ENCODE assay signal across 16 cellular contexts in genomic region chr1:157269656-157270375, GRCh38.
DNase-seq lines count a peak whose midpoint lies in the region; ATAC-seq and TF ChIP-seq lines count a peak whose summit lies in the region.
"Had no signal": no experiment of that assay in that cellular context is flagged by ENCODE, and none has a peak within 500 bp of the region (broad histone marks: within the 10 kb centered on the region; RNA-seq: fewer than 3 reads in every experiment).

No MANE protein-coding gene starts in this region.

- no peak overlapping the region for H3K4me3 Mint-ChIP-seq in osteocyte (ENCODE audit: unreplicated experiment)
- no peak overlapping the region for H3K4me3 Mint-ChIP-seq in stimulated activated naive CD8-positive, alpha-beta T cell treated with anti-CD3 and anti-CD28 coated beads, Interleukin-15, amount 100 ng/mL, for 72 hours
- H3K4me3 Mint-ChIP-seq: activated T-cell treated with anti-CD3 and anti-CD28 coated beads, Interleukin-2, amount 50 U/mL, for 24 hours had no signal

- no peaks in the 10 kb centered on the region for H3K27me3 ChIP-seq in upper lobe of left lung

- H3K9me3 ChIP-seq in mucosa of descending colon (no peaks in the 10 kb centered on the region), upper lobe of left lung (no peaks in the 10 kb centered on the region)
- H3K9me3 ChIP-seq: left ventricle myocardium inferior, neutrophil had no signal

- H3K4me1 Mint-ChIP-seq in osteocyte (ENCODE audit: unreplicated experiment), result no peaks in the 10 kb centered on the region
- no peaks in the 10 kb centered on the region for H3K4me1 Mint-ChIP-seq in stimulated activated naive CD8-positive, alpha-beta T cell treated with anti-CD3 and anti-CD28 coated beads, Interleukin-15, amount 100 ng/mL, for 72 hours

- intact Hi-C loops in mucosa of descending colon (cut with DNase I, micrococcal nuclease), result no loop called here

- DNase-seq in mucosa of descending colon, result no peak
- DNase-seq in upper lobe of left lung, result no peak
- DNase-seq in osteocyte (ENCODE audit: extremely low spot score, unreplicated experiment), result no peak
- DNase-seq in NCI-H2081 (lab: John Stamatoyannopoulos, UW), result no peak
- no peak for DNase-seq in stimulated activated naive CD8-positive, alpha-beta T cell treated with anti-CD3 and anti-CD28 coated beads, Interleukin-15, amount 100 ng/mL, for 72 hours
- DNase-seq: activated T-cell treated with anti-CD3 and anti-CD28 coated beads, Interleukin-2, amount 50 U/mL, for 24 hours; anterior cingulate cortex; GOT3; head of caudate nucleus; left ventricle myocardium inferior; NCI-H1436; PC-3 had no signal

- no peak overlapping the region for H3K27ac Mint-ChIP-seq in osteocyte (ENCODE audit: unreplicated experiment)
- H3K27ac Mint-ChIP-seq in stimulated activated naive CD8-positive, alpha-beta T cell treated with anti-CD3 and anti-CD28 coated beads, Interleukin-15, amount 100 ng/mL, for 72 hours, result no peak overlapping the region
- H3K27ac Mint-ChIP-seq: activated T-cell treated with anti-CD3 and anti-CD28 coated beads, Interleukin-2, amount 50 U/mL, for 24 hours had no signal

- H3K36me3 Mint-ChIP-seq in osteocyte (ENCODE audit: unreplicated experiment), result no peaks in the 10 kb centered on the region

- TF ChIP-seq POLR2A in upper lobe of left lung (IDR thresholded peaks at IDR 0.05), result no peak

- H3K36me3 ChIP-seq in mucosa of descending colon (ENCODE audit: low read depth) (no peaks in the 10 kb centered on the region), upper lobe of left lung (no peaks in the 10 kb centered on the region)
- H3K36me3 ChIP-seq: left ventricle myocardium inferior, neutrophil had no signal

- H3K27me3 Mint-ChIP-seq in osteocyte (ENCODE audit: unreplicated experiment), result peaks cover 14% of the 10 kb centered on the region
- peaks cover 47% of the 10 kb centered on the region for H3K27me3 Mint-ChIP-seq in stimulated activated naive CD8-positive, alpha-beta T cell treated with anti-CD3 and anti-CD28 coated beads, Interleukin-15, amount 100 ng/mL, for 72 hours

- ATAC-seq in GM18858 (IDR thresholded peaks at IDR 0.05; ENCODE audit: unreplicated experiment) (peak; percentile 71), GM21529 (IDR thresholded peaks at IDR 0.05; ENCODE audit: unreplicated experiment) (peak; percentile 84), HG03571 (IDR thresholded peaks at IDR 0.05; ENCODE audit: unreplicated experiment) (peak; percentile 76), mucosa of descending colon (peak; percentile 25), upper lobe of left lung (ENCODE audit: low FRiP score in 2 of 2) (no peak)
- no peak for ATAC-seq in stimulated activated naive CD8-positive, alpha-beta T cell treated with anti-CD3 and anti-CD28 coated beads, Interleukin-15, amount 100 ng/mL, for 72 hours
- ATAC-seq: PC-3 had no signal

- no peaks in the 10 kb centered on the region for H3K4me1 ChIP-seq in mucosa of descending colon (ENCODE audit: low read depth)
- no peaks in the 10 kb centered on the region for H3K4me1 ChIP-seq in upper lobe of left lung
- H3K4me1 ChIP-seq: left ventricle myocardium inferior had no signal

- no peak for TF ChIP-seq EP300 in upper lobe of left lung (IDR thresholded peaks at IDR 0.05)

- H3K27ac ChIP-seq in upper lobe of left lung, result no peak overlapping the region
- H3K27ac ChIP-seq: left ventricle myocardium inferior, neutrophil had no signal

- no peak for TF ChIP-seq CTCF in mucosa of descending colon (IDR thresholded peaks at IDR 0.05)
- no peak for TF ChIP-seq CTCF in upper lobe of left lung (IDR thresholded peaks at IDR 0.05)
- no peak for TF ChIP-seq CTCF in osteocyte (IDR thresholded peaks at IDR 0.05)

- H3K4me3 ChIP-seq in mucosa of descending colon (no peak overlapping the region), upper lobe of left lung (no peak overlapping the region)
- H3K4me3 ChIP-seq: left ventricle myocardium inferior had no signal

- 67 to 70% methylated on average over 6 of the region's 6 CpGs for WGBS in upper lobe of left lung, 2 donors

- H3K9me3 Mint-ChIP-seq in osteocyte (ENCODE audit: unreplicated experiment), result no peaks in the 10 kb centered on the region
- no peaks in the 10 kb centered on the region for H3K9me3 Mint-ChIP-seq in stimulated activated naive CD8-positive, alpha-beta T cell treated with anti-CD3 and anti-CD28 coated beads, Interleukin-15, amount 100 ng/mL, for 72 hours
- H3K9me3 Mint-ChIP-seq: activated T-cell treated with anti-CD3 and anti-CD28 coated beads, Interleukin-2, amount 50 U/mL, for 24 hours had no signal

Comparison
In these comparisons a context has a peak if more than half of its experiments do, and no peak if none do; other contexts are left out.
1. ATAC-seq: peak in GM18858 (single experiment), GM21529 (single experiment), HG03571 (single experiment) and mucosa of descending colon (single experiment); none in upper lobe of left lung (0 of 2) and stimulated activated naive CD8-positive, alpha-beta T cell treated with anti-CD3 and anti-CD28 coated beads, Interleukin-15, amount 100 ng/mL, for 72 hours (single experiment).